Comparison of ENCODE assay signal across 8 cellular contexts in the genomic region with DNA sequence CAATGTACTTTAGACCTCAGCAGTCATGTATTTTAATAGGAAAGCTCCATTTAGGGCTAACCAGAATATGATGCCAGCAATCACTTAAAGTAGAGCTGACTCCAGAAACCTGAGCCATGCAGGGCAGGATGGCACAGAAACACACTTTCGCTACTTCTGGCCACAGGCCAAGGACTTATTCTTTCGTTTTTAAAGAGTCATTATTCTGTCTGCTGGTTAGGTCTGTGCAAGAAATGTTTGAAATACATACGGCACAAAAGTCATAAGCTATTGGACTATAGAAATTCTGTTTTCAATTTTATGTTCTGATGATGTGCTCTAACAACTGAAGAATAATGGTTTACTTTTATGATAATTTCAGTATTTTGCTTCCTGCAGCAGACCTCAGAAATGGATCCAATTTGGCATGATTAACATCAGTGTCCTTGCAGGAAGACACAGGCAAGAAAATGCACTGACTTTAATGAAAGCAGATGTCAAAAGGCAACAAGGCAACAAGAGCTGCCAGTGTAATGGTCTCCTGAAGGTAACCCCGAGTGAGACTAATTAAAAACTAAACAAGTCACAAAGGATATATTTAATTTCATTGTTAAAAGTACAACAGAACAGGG.
DNase-seq lines count a peak whose midpoint lies in the region; ATAC-seq and TF ChIP-seq lines count a peak whose summit lies in the region.

No MANE protein-coding gene starts in this region.

- WGBS in mesendoderm (ENCODE audit: extremely low coverage, insufficient coverage, low lambda C conversion rate): no CpG with 5 or more reads among the region's 4 CpGs

- no peak overlapping the region for H3K4ac ChIP-seq in mesendoderm (ENCODE audit: low read depth, low read length)

- H2BK15ac ChIP-seq in mesendoderm (replicated peaks; ENCODE audit: low read depth): no peak overlapping the region

- peak; percentile 24 for DNase-seq in HFF-Myc (ENCODE audit: extremely low read depth, low read depth)
- peak; percentile 60 for DNase-seq in RPMI8226
- peak in 1 of 2 donors; percentile 22 for DNase-seq in foreskin keratinocyte
- peak; percentile 33 for DNase-seq in stromal cell of bone marrow (ENCODE audit: low read depth)
- no peak for DNase-seq in mesendoderm
- DNase-seq in activated naive CD8-positive, alpha-beta T cell treated with anti-CD3 and anti-CD28 coated beads for 36 hours: no peak

- no peak overlapping the region for H4K5ac ChIP-seq in mesendoderm (ENCODE audit: low read length)

- no peak overlapping the region for H3K4me2 ChIP-seq in mesendoderm (ENCODE audit: low read length)

- no peaks in the 10 kb centered on the region for H3K9me3 Mint-ChIP-seq in activated naive CD8-positive, alpha-beta T cell treated with anti-CD3 and anti-CD28 coated beads for 36 hours

- no peak overlapping the region for H2BK120ac ChIP-seq in mesendoderm (ENCODE audit: low read depth, low read length)

- H3K56ac ChIP-seq in mesendoderm (ENCODE audit: low read length): no peak overlapping the region

- no peak overlapping the region for H3K18ac ChIP-seq in mesendoderm (ENCODE audit: low read length)

- H3K23ac ChIP-seq in mesendoderm (ENCODE audit: low read length): no peak overlapping the region

- no peaks in the 10 kb centered on the region for H3K79me2 ChIP-seq in mesendoderm (ENCODE audit: control insufficient read depth, insufficient read depth, low read length)

- H3K4me1 ChIP-seq in foreskin keratinocyte (no peaks in the 10 kb centered on the region), mesendoderm (ENCODE audit: control insufficient read depth, low read depth, low read length) (no peaks in the 10 kb centered on the region)

- H3K27ac ChIP-seq in foreskin keratinocyte (no peak overlapping the region), mesendoderm (ENCODE audit: low read depth, low read length) (no peak overlapping the region)

- no peak overlapping the region for H4K8ac ChIP-seq in mesendoderm (ENCODE audit: low read depth, low read length)

- H3K79me1 ChIP-seq in mesendoderm (ENCODE audit: low read length): no peaks in the 10 kb centered on the region

- no peak overlapping the region for H3K9ac ChIP-seq in mesendoderm (ENCODE audit: low read length)

- H2BK5ac ChIP-seq in mesendoderm (ENCODE audit: low read length): no peak overlapping the region

- no peaks in the 10 kb centered on the region for H3K36me3 ChIP-seq in mesendoderm (ENCODE audit: control insufficient read depth, insufficient read depth, low read length)

- H3K27me3 ChIP-seq in foreskin keratinocyte: no peaks in the 10 kb centered on the region
- H3K27me3 ChIP-seq in mesendoderm (ENCODE audit: insufficient read depth, low read length, poor library complexity): no peaks in the 10 kb centered on the region

- H3K27ac Mint-ChIP-seq in activated naive CD8-positive, alpha-beta T cell treated with anti-CD3 and anti-CD28 coated beads for 36 hours: no peak overlapping the region

- no peaks in the 10 kb centered on the region for H3K27me3 Mint-ChIP-seq in activated naive CD8-positive, alpha-beta T cell treated with anti-CD3 and anti-CD28 coated beads for 36 hours

- H3K4me1 Mint-ChIP-seq in activated naive CD8-positive, alpha-beta T cell treated with anti-CD3 and anti-CD28 coated beads for 36 hours: no peaks in the 10 kb centered on the region

- H3K4me3 Mint-ChIP-seq in activated naive CD8-positive, alpha-beta T cell treated with anti-CD3 and anti-CD28 coated beads for 36 hours: no peak overlapping the region

- H2AK5ac ChIP-seq in mesendoderm (ENCODE audit: low read length): no peak overlapping the region

- H3K36me3 Mint-ChIP-seq in activated naive CD8-positive, alpha-beta T cell treated with anti-CD3 and anti-CD28 coated beads for 36 hours: no peaks in the 10 kb centered on the region

- no peak for TF ChIP-seq CTCF in HFF-Myc (IDR thresholded peaks at IDR 0.05; ENCODE audit: low read depth, low read length, missing control alignments)
- no peak for TF ChIP-seq CTCF in foreskin keratinocyte (conservative IDR thresholded peaks at IDR 0.05)

- peak; percentile 35 for ATAC-seq in foreskin keratinocyte
- no peak for ATAC-seq in GM18873 (IDR thresholded peaks at IDR 0.05; ENCODE audit: low FRiP score, unreplicated experiment)
- ATAC-seq in HG03354 (IDR thresholded peaks at IDR 0.05; ENCODE audit: poor library complexity, severe bottlenecking, unreplicated experiment): no peak

- H3K4me3 ChIP-seq in HFF-Myc (replicated peaks; ENCODE audit: low read depth, low read length) (peak overlapping the region; percentile 19), mesendoderm (ENCODE audit: low read length) (no peak overlapping the region)

Comparison
In these comparisons a context has a peak if more than half of its experiments do, and no peak if none do; other contexts are left out.
1. DNase-seq: peak in HFF-Myc (single experiment), RPMI8226 (single experiment) and stromal cell of bone marrow (single experiment); none in mesendoderm (single experiment) and activated naive CD8-positive, alpha-beta T cell treated with anti-CD3 and anti-CD28 coated beads for 36 hours (single experiment).